Comparison of ENCODE assay signal across 29 cellular contexts in genomic region chr21:20507783-20508182, GRCh38.
"Had no signal": no experiment of that assay in that cellular context is flagged by ENCODE, and none has a peak within 500 bp of the region (broad histone marks: within the 10 kb centered on the region; RNA-seq: fewer than 3 reads in every experiment).

No MANE protein-coding gene starts in this region.

- H3K27me3 ChIP-seq: left lung, neutrophil, ovary, right atrium auricular region, right lobe of liver, suprapubic skin, tibial artery, uterus had no signal

- ATAC-seq: left colon; left lung; naive thymus-derived CD8-positive, alpha-beta T cell had no signal

- H3K27ac Mint-ChIP-seq: immature natural killer cell; nephron; progenitor cell of endocrine pancreas; stimulated activated naive CD8-positive, alpha-beta T cell treated with anti-CD3 and anti-CD28 coated beads, Interleukin-15, Interleukin-2, amounts not matched to agents 100 ng/mL and 50 ng/mL, for 24 hours had no signal

- H3K4me3 ChIP-seq: left lung, lower lobe of right lung, ovary, right atrium auricular region, right lobe of liver, skin epidermis, suprapubic skin, thoracic aorta, tibial artery, uterus had no signal

- H3K4me1 Mint-ChIP-seq: immature natural killer cell; naive thymus-derived CD8-positive, alpha-beta T cell; neural crest cell had no signal

- H3K36me3 ChIP-seq: left lung, lower lobe of right lung, neutrophil, ovary, right atrium auricular region, right lobe of liver, suprapubic skin, thoracic aorta, tibial artery, uterus had no signal

- H3K4me3 Mint-ChIP-seq: immature natural killer cell; naive thymus-derived CD8-positive, alpha-beta T cell; nephron; neural crest cell; stimulated activated naive CD8-positive, alpha-beta T cell treated with anti-CD3 and anti-CD28 coated beads, Interleukin-15, Interleukin-2, amounts not matched to agents 100 ng/mL and 50 ng/mL, for 24 hours had no signal

- H3K27me3 Mint-ChIP-seq: naive thymus-derived CD8-positive, alpha-beta T cell; progenitor cell of endocrine pancreas; stimulated activated naive CD8-positive, alpha-beta T cell treated with anti-CD3 and anti-CD28 coated beads, Interleukin-15, Interleukin-2, amounts not matched to agents 100 ng/mL and 50 ng/mL, for 24 hours had no signal

- H3K9me3 ChIP-seq: neutrophil, ovary, right lobe of liver, thoracic aorta, uterus had no signal

- DNase-seq: hypothalamus; immature natural killer cell; kidney; left colon; lower lobe of right lung; mammary epithelial cell; mesenchymal stem cell; naive thymus-derived CD8-positive, alpha-beta T cell; occipital lobe; ovary; right lobe of liver; stimulated activated CD4-positive, alpha-beta T cell treated with anti-CD3 and anti-CD28 coated beads, Interleukin-12 subunit alpha, Interleukin-12 subunit beta, amount 100 ng/mL, for 4 hours; stimulated activated CD4-positive, alpha-beta T cell treated with anti-CD3 and anti-CD28 coated beads, Interleukin-15, amount 100 ng/mL, for 24 hours; stimulated activated CD4-positive, alpha-beta T cell treated with anti-CD3 and anti-CD28 coated beads, Interleukin-2, amount 100 ng/mL, for 24 hours; stimulated activated CD4-positive, alpha-beta T cell treated with anti-CD3 and anti-CD28 coated beads, Interleukin-4, amount 100 ng/mL, for 1 hour; stimulated activated naive CD4-positive, alpha-beta T cell; tibial artery; trophoblast cell; uterus had no signal

- H3K4me1 ChIP-seq: left lung, lower lobe of right lung, right atrium auricular region, right lobe of liver, suprapubic skin, tibial artery, uterus had no signal

- H3K27ac ChIP-seq: left lung, lower lobe of right lung, neutrophil, ovary, right atrium auricular region, right lobe of liver, skin epidermis, suprapubic skin, thoracic aorta, tibial artery, uterus had no signal
